ENCODE assay signal across 8 cellular contexts in genomic region chr22:21735198-21736083, GRCh38. TPM values are rescaled to one million over a fixed set of nuclear protein-coding genes. Genes with fewer than 3 reads are reported as not detected.
DNase-seq lines count a peak whose midpoint lies in the region; ATAC-seq and TF ChIP-seq lines count a peak whose summit lies in the region.

Gene YPEL1 (minus strand): TSS chr22:21735794. CDS start chr22:21710744, 25,050 bp downstream.

- TF ChIP-seq POLR2A in erythroblast (IDR thresholded peaks at IDR 0.05; ENCODE audit: low read length) = peak; percentile 26

- DNase-seq in DMS 273 (lab: John Stamatoyannopoulos, UW; ENCODE audit: unreplicated experiment) (peak; percentile 95), HuH-7.5 (ENCODE audit: low spot score) (peak; percentile 98), OCI-M2 (lab: John Stamatoyannopoulos, UW; ENCODE audit: unreplicated experiment) (peak; percentile 51), erythroblast (lab: John Stamatoyannopoulos, UW) (peak; percentile 96), mucosa of gallbladder (ENCODE audit: low spot score) (peak; percentile 98)
- peak; percentile 98 for DNase-seq in activated T-cell treated with anti-CD3 and anti-CD28 coated beads, Interleukin-2, amount 50 U/mL, for 1 hour
- peak; percentile 84 to 88 for DNase-seq in stimulated activated CD8-positive, alpha-beta memory T cell treated with anti-CD3 and anti-CD28 coated beads, Interleukin-4, amount 100 ng/mL, for 1 hour (ENCODE audit: low read depth in 2 of 2, low spot score in 1 of 2)

- peak; percentile 76 for ATAC-seq in GM21526 (IDR thresholded peaks at IDR 0.05; ENCODE audit: low FRiP score, unreplicated experiment)

RNA-seq across cellular contexts. Expression of gene YPEL1, which starts in this region (rescaled TPM):
- 10.0 TPM for total RNA-seq in mucosa of gallbladder

Comparison
In these comparisons a context has a peak if more than half of its experiments do, and no peak if none do; other contexts are left out.
1. Peak in every context shown above with its lines: DNase-seq and ATAC-seq.